1 cellular context compared by ENCODE assay signal in genomic region chr10:97632949-97633884, GRCh38.
TF ChIP-seq lines count a peak whose summit lies in the region.

TSS of gene MORN4 (minus strand) at chr10:97633500. CDS start at chr10:97619653, 13,847 bp downstream.

TF ChIP-seq in HepG2, 621 proteins besides CTCF, POLR2A, EP300 and RAD21 (continued from another document and continues in another):
- TF ChIP-seq REST (IDR thresholded peaks at IDR 0.05; ENCODE audit: borderline replicate concordance in 1 of 2, low read depth in 1 of 2, low read length in 2 of 2): no peak
- peak; percentile 68 for TF ChIP-seq HNRNPLL (IDR thresholded peaks at IDR 0.05; ENCODE audit: low read depth, low read length, poor library complexity, severe bottlenecking)
- no peak for TF ChIP-seq HNF1A (IDR thresholded peaks at IDR 0.05; ENCODE audit: low read depth)
- 0 out of 2 replicates have a peak, but pooled peaks have one; percentile 37 for TF ChIP-seq HNF1A (CRISPR knock-in tag; IDR thresholded peaks at IDR 0.05; ENCODE audit: borderline replicate concordance)
- peak; percentile 70 for TF ChIP-seq RBM39 (IDR thresholded peaks at IDR 0.05; ENCODE audit: low read depth, low read length, poor library complexity, severe bottlenecking)
- TF ChIP-seq HNF4G (IDR thresholded peaks at IDR 0.05; ENCODE audit: borderline replicate concordance, low read depth, low read length): no peak
- TF ChIP-seq HNF4G (CRISPR knock-in tag; IDR thresholded peaks at IDR 0.05; ENCODE audit: borderline replicate concordance, low read depth): no peak; the same call in 1 of the 2 replicates
- TF ChIP-seq ZNF24 (IDR thresholded peaks at IDR 0.05): no peak
- no peak for TF ChIP-seq ZNF761 (CRISPR knock-in tag; conservative IDR thresholded peaks at IDR 0.05)
- TF ChIP-seq NPAS2 (CRISPR knock-in tag; IDR thresholded peaks at IDR 0.05; ENCODE audit: borderline replicate concordance): no peak
- TF ChIP-seq TBL1XR1 (IDR thresholded peaks at IDR 0.05; ENCODE audit: borderline replicate concordance, low read length, partially characterized antibody): no peak
- peak; percentile 52; the same call in 1 of the 2 replicates for TF ChIP-seq ZNF552 (CRISPR knock-in tag; IDR thresholded peaks at IDR 0.05; ENCODE audit: borderline replicate concordance)
- peak; percentile 56; the same call in 1 of the 2 replicates for TF ChIP-seq ZBTB20 (CRISPR knock-in tag; IDR thresholded peaks at IDR 0.05; ENCODE audit: borderline replicate concordance, low read depth)
- TF ChIP-seq, protein P1, sequence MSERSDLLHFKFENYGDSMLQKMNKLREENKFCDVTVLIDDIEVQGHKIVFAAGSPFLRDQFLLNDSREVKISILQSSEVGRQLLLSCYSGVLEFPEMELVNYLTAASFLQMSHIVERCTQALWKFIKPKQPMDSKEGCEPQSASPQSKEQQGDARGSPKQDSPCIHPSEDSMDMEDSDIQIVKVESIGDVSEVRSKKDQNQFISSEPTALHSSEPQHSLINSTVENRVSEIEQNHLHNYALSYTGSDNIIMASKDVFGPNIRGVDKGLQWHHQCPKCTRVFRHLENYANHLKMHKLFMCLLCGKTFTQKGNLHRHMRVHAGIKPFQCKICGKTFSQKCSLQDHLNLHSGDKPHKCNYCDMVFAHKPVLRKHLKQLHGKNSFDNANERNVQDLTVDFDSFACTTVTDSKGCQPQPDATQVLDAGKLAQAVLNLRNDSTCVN (CRISPR knock-in tag; IDR thresholded peaks at IDR 0.05; ENCODE audit: borderline replicate concordance): 0 out of 2 replicates have a peak, but pooled peaks have one; percentile 18
- TF ChIP-seq NFYB (CRISPR knock-in tag; IDR thresholded peaks at IDR 0.05): peak; percentile 96
- no peak for TF ChIP-seq RFXANK (CRISPR knock-in tag; IDR thresholded peaks at IDR 0.05)
- peak; percentile 18; the same call in 1 of the 2 replicates for TF ChIP-seq FOXK2 (IDR thresholded peaks at IDR 0.05)
- TF ChIP-seq GMEB1 (CRISPR knock-in tag; IDR thresholded peaks at IDR 0.05; ENCODE audit: borderline replicate concordance): peak; percentile 47; the same call in 1 of the 2 replicates
- no peak for TF ChIP-seq ZNF136 (CRISPR knock-in tag; IDR thresholded peaks at IDR 0.05; ENCODE audit: low read depth)
- 0 out of 2 replicates have a peak, but pooled peaks have one; percentile 70 for TF ChIP-seq NRL (CRISPR knock-in tag; IDR thresholded peaks at IDR 0.05; ENCODE audit: borderline replicate concordance)
- TF ChIP-seq, protein P2, sequence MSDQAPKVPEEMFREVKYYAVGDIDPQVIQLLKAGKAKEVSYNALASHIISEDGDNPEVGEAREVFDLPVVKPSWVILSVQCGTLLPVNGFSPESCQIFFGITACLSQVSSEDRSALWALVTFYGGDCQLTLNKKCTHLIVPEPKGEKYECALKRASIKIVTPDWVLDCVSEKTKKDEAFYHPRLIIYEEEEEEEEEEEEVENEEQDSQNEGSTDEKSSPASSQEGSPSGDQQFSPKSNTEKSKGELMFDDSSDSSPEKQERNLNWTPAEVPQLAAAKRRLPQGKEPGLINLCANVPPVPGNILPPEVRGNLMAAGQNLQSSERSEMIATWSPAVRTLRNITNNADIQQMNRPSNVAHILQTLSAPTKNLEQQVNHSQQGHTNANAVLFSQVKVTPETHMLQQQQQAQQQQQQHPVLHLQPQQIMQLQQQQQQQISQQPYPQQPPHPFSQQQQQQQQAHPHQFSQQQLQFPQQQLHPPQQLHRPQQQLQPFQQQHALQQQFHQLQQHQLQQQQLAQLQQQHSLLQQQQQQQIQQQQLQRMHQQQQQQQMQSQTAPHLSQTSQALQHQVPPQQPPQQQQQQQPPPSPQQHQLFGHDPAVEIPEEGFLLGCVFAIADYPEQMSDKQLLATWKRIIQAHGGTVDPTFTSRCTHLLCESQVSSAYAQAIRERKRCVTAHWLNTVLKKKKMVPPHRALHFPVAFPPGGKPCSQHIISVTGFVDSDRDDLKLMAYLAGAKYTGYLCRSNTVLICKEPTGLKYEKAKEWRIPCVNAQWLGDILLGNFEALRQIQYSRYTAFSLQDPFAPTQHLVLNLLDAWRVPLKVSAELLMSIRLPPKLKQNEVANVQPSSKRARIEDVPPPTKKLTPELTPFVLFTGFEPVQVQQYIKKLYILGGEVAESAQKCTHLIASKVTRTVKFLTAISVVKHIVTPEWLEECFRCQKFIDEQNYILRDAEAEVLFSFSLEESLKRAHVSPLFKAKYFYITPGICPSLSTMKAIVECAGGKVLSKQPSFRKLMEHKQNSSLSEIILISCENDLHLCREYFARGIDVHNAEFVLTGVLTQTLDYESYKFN (CRISPR knock-in tag; conservative IDR thresholded peaks at IDR 0.05): no peak; the same call in 1 of the 2 replicates
- peak; percentile 85; the same call in 1 of the 2 replicates for TF ChIP-seq ZNF225 (CRISPR knock-in tag; IDR thresholded peaks at IDR 0.05)
- no peak for TF ChIP-seq ATF7 (IDR thresholded peaks at IDR 0.05)
- TF ChIP-seq ATF7 (CRISPR knock-in tag; IDR thresholded peaks at IDR 0.05): no peak
- TF ChIP-seq ZMAT3 (CRISPR knock-in tag; conservative IDR thresholded peaks at IDR 0.05): 0 out of 2 replicates have a peak, but pooled peaks have one; percentile 67
- TF ChIP-seq ZNF484 (CRISPR knock-in tag; IDR thresholded peaks at IDR 0.05; ENCODE audit: borderline replicate concordance, low read depth): no peak
- TF ChIP-seq RCOR2 (CRISPR knock-in tag; IDR thresholded peaks at IDR 0.05): 0 out of 2 replicates have a peak, but pooled peaks have one; percentile 14
- no peak; the same call in 1 of the 2 replicates for TF ChIP-seq BRD4 (CRISPR knock-in tag; IDR thresholded peaks at IDR 0.05)
- TF ChIP-seq GFI1 (CRISPR knock-in tag; IDR thresholded peaks at IDR 0.05; ENCODE audit: borderline replicate concordance): no peak
- TF ChIP-seq ZNF792 (CRISPR knock-in tag; IDR thresholded peaks at IDR 0.05): no peak
- peak; percentile 74; the same call in 1 of the 2 replicates for TF ChIP-seq ZNF546 (CRISPR knock-in tag; conservative IDR thresholded peaks at IDR 0.05)
- TF ChIP-seq ZNF34 (CRISPR knock-in tag; IDR thresholded peaks at IDR 0.05; ENCODE audit: borderline replicate concordance): no peak
- TF ChIP-seq ZFP62 (CRISPR knock-in tag; IDR thresholded peaks at IDR 0.05): no peak
- TF ChIP-seq, protein P3, sequence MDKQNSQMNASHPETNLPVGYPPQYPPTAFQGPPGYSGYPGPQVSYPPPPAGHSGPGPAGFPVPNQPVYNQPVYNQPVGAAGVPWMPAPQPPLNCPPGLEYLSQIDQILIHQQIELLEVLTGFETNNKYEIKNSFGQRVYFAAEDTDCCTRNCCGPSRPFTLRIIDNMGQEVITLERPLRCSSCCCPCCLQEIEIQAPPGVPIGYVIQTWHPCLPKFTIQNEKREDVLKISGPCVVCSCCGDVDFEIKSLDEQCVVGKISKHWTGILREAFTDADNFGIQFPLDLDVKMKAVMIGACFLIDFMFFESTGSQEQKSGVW (CRISPR knock-in tag; IDR thresholded peaks at IDR 0.05; ENCODE audit: borderline replicate concordance): no peak
- TF ChIP-seq ZFY (CRISPR knock-in tag; IDR thresholded peaks at IDR 0.05): peak; percentile 69
- TF ChIP-seq SAP130 (CRISPR knock-in tag; IDR thresholded peaks at IDR 0.05; ENCODE audit: low read depth): peak; percentile 88
- TF ChIP-seq HNRNPL (IDR thresholded peaks at IDR 0.05; ENCODE audit: low read depth, low read length): peak; percentile 76; the same call in 1 of the 2 replicates
- TF ChIP-seq ZFP91 (CRISPR knock-in tag; IDR thresholded peaks at IDR 0.05; ENCODE audit: borderline replicate concordance): peak; percentile 83
- TF ChIP-seq NFYC (CRISPR knock-in tag; IDR thresholded peaks at IDR 0.05): peak; percentile 99
- 0 out of 2 replicates have a peak, but pooled peaks have one; percentile 53 for TF ChIP-seq SMAD1 (CRISPR knock-in tag; IDR thresholded peaks at IDR 0.05; ENCODE audit: borderline replicate concordance, low read depth)
- TF ChIP-seq ZNF430 (CRISPR knock-in tag; IDR thresholded peaks at IDR 0.05): no peak
- TF ChIP-seq RORA (CRISPR knock-in tag; IDR thresholded peaks at IDR 0.05): no peak
- peak; percentile 66; the same call in 1 of the 2 replicates for TF ChIP-seq ZNF891 (CRISPR knock-in tag; IDR thresholded peaks at IDR 0.05)
- no peak for TF ChIP-seq FOXP1 (IDR thresholded peaks at IDR 0.05)
- TF ChIP-seq FOXP1 (CRISPR knock-in tag; IDR thresholded peaks at IDR 0.05): no peak
- peak; percentile 66; the same call in 1 of the 2 replicates for TF ChIP-seq EED (CRISPR knock-in tag; IDR thresholded peaks at IDR 0.05)
- peak in 1 of 2 experiments; percentile 58; a peak in 1 of 4 replicates for TF ChIP-seq ATF4 (CRISPR knock-in tag; IDR thresholded peaks at IDR 0.05)
- peak; percentile 41; the same call in 1 of the 2 replicates for TF ChIP-seq FOSL2 (CRISPR knock-in tag; IDR thresholded peaks at IDR 0.05)
- TF ChIP-seq ZNF501 (CRISPR knock-in tag; IDR thresholded peaks at IDR 0.05): peak; percentile 91
- no peak for TF ChIP-seq SMYD3 (CRISPR knock-in tag; IDR thresholded peaks at IDR 0.05)
